9 cellular contexts compared by ENCODE assay signal in genomic region chr10:132939957-132940790, GRCh38. TPM values are rescaled to one million over a fixed set of nuclear protein-coding genes. Genes with fewer than 3 reads are reported as not detected.
DNase-seq lines count a peak whose midpoint lies in the region; ATAC-seq, FAIRE-seq and TF ChIP-seq lines count a peak whose summit lies in the region.
"Had no signal": no experiment of that assay in that cellular context is flagged by ENCODE, and none has a peak within 500 bp of the region (broad histone marks: within the 10 kb centered on the region; RNA-seq: fewer than 3 reads in every experiment).

No MANE protein-coding gene starts in this region.

- no peak for TF ChIP-seq POLR2A in prostate gland (IDR thresholded peaks at IDR 0.05)

- intact Hi-C loops in prostate gland (cut with DNase I), result no loop called here

- peak overlapping the region; percentile 52 for H3K27ac Mint-ChIP-seq in activated CD4-positive, alpha-beta memory T cell treated with anti-CD3 and anti-CD28 coated beads, Interleukin-2, amount 10 ng/mL, durations not matched to agents 7 days and 5 days

- DNase-seq in AG04450 (ENCODE audit: low read depth, low spot score) (peak; percentile 11), GM10248 (ENCODE audit: extremely low spot score) (peak; percentile 68), HTR-8/SVneo (ENCODE audit: insufficient read length, low spot score) (peak; percentile 19), foreskin keratinocyte (no peak), prostate gland (ENCODE audit: low spot score) (no peak)
- peak; percentile 55 for DNase-seq in activated CD4-positive, alpha-beta memory T cell treated with anti-CD3 and anti-CD28 coated beads, Interleukin-2, amount 10 ng/mL, durations not matched to agents 7 days and 5 days

- H3K9me3 ChIP-seq in AG04450 (ENCODE audit: control insufficient read depth, insufficient read depth, low read length), result no peaks in the 10 kb centered on the region
- no peaks in the 10 kb centered on the region for H3K9me3 ChIP-seq in prostate gland

- no peak overlapping the region for H3K4me3 Mint-ChIP-seq in activated CD4-positive, alpha-beta memory T cell treated with anti-CD3 and anti-CD28 coated beads, Interleukin-2, amount 10 ng/mL, durations not matched to agents 7 days and 5 days

- POLR2A ChIA-PET in AG04450 (lab: Yijun Ruan, JAX) (no interaction called here), GM10248 (lab: Yijun Ruan, JAX) (no interaction called here)
- POLR2A ChIA-PET in activated CD4-positive, alpha-beta memory T cell treated with anti-CD3 and anti-CD28 coated beads, Interleukin-2, amount 10 ng/mL, durations not matched to agents 7 days and 5 days (lab: Charles Lee), result no interaction called here

- H3K27ac ChIP-seq in AG04450 (ENCODE audit: low read depth, low read length) (no peak overlapping the region), foreskin keratinocyte (no peak overlapping the region), prostate gland (no peak overlapping the region)

- peak; percentile 33 for ATAC-seq in foreskin keratinocyte
- ATAC-seq in HG02588 (IDR thresholded peaks at IDR 0.05; ENCODE audit: unreplicated experiment), result no peak
- no peak for ATAC-seq in HG03521 (IDR thresholded peaks at IDR 0.05; ENCODE audit: unreplicated experiment)

- H3K4me1 ChIP-seq in foreskin keratinocyte (no peaks in the 10 kb centered on the region), prostate gland (replicated peaks) (no peaks in the 10 kb centered on the region)

- CTCF ChIA-PET in AG04450 (lab: Charles Lee) (interaction anchor here (0.6 to 2.1 kb wide), 10 partner anchors 9 to 389 kb away, joined by 3 to 10 read pairs (median 3); no protein-coding TSS in a partner anchor), GM10248 (lab: Yijun Ruan, JAX) (interaction anchor here (1.1 kb wide), 1 partner anchor 9 kb away, joined by 4 read pairs; no protein-coding TSS in a partner anchor)
- CTCF ChIA-PET in activated CD4-positive, alpha-beta memory T cell treated with anti-CD3 and anti-CD28 coated beads, Interleukin-2, amount 10 ng/mL, durations not matched to agents 7 days and 5 days (lab: Charles Lee), result interaction anchor here (1.1 kb wide), 1 partner anchor 10 kb away, joined by 3 read pairs; no protein-coding TSS in a partner anchor

- H3K9me3 Mint-ChIP-seq in activated CD4-positive, alpha-beta memory T cell treated with anti-CD3 and anti-CD28 coated beads, Interleukin-2, amount 10 ng/mL, durations not matched to agents 7 days and 5 days, result no peaks in the 10 kb centered on the region

- H3K4me1 Mint-ChIP-seq in activated CD4-positive, alpha-beta memory T cell treated with anti-CD3 and anti-CD28 coated beads, Interleukin-2, amount 10 ng/mL, durations not matched to agents 7 days and 5 days, result peaks cover 4% of the 10 kb centered on the region

- no peaks in the 10 kb centered on the region for H3K36me3 Mint-ChIP-seq in activated CD4-positive, alpha-beta memory T cell treated with anti-CD3 and anti-CD28 coated beads, Interleukin-2, amount 10 ng/mL, durations not matched to agents 7 days and 5 days (ENCODE audit: low read depth)

- 74% methylated on average over 24 of the region's 24 CpGs for WGBS in prostate gland

- no peaks in the 10 kb centered on the region for H3K36me3 ChIP-seq in prostate gland

- no peaks in the 10 kb centered on the region for H3K27me3 ChIP-seq in AG04450 (ENCODE audit: control insufficient read depth, insufficient read depth, low read length)
- peaks cover 6% of the 10 kb centered on the region for H3K27me3 ChIP-seq in foreskin keratinocyte
- no peaks in the 10 kb centered on the region for H3K27me3 ChIP-seq in prostate gland (replicated peaks; ENCODE audit: insufficient read depth)

- no peak for FAIRE-seq in HTR-8/SVneo (lab: Jason Lieb, UNC)
- FAIRE-seq: islet of Langerhans had no signal

- H3K27me3 Mint-ChIP-seq in activated CD4-positive, alpha-beta memory T cell treated with anti-CD3 and anti-CD28 coated beads, Interleukin-2, amount 10 ng/mL, durations not matched to agents 7 days and 5 days, result peaks cover 34% of the 10 kb centered on the region

- TF ChIP-seq CTCF in AG04450 (IDR thresholded peaks at IDR 0.05; ENCODE audit: low read depth, low read length) (peak; percentile 87), GM10248 (IDR thresholded peaks at IDR 0.05; ENCODE audit: control extremely low read depth, extremely low read depth, low read depth, missing control alignments) (peak; percentile 97), foreskin keratinocyte (conservative IDR thresholded peaks at IDR 0.05) (peak; percentile 75), prostate gland (IDR thresholded peaks at IDR 0.05) (peak in 3 of 4 experiments; percentile 42 to 58 (median 48))

- H3K4me3 ChIP-seq in AG04450 (ENCODE audit: low read depth, low read length) (no peak overlapping the region), prostate gland (no peak overlapping the region)

RNA-seq across cellular contexts. Expression of gene CFAP46, which starts 2.2 kb away (rescaled TPM):
- 1.7 and 2.7 TPM in 2 replicates for polyA plus RNA-seq in AG04450 (2011; rRNA removed)
- 0.83 and 1.6 TPM in 2 replicates for polyA minus RNA-seq in AG04450 (2011; rRNA and poly(A)+ RNA removed)
- not detected for total RNA-seq in activated CD4-positive, alpha-beta memory T cell treated with anti-CD3 and anti-CD28 coated beads, Interleukin-2, amount 10 ng/mL, durations not matched to agents 7 days and 5 days
- total RNA-seq in foreskin keratinocyte, result 1.8 and 2.1 TPM in 2 replicates
- 1.5 and 1.7 TPM in 2 replicates for polyA plus RNA-seq in foreskin keratinocyte
- total RNA-seq in prostate gland, result 1 to 10 TPM; 1.4 to 9.3 TPM

Comparison
In these comparisons a context has a peak if more than half of its experiments do, and no peak if none do; other contexts are left out.
1. DNase-seq: peak in AG04450 (single experiment), GM10248 (single experiment), HTR-8/SVneo (single experiment) and activated CD4-positive, alpha-beta memory T cell treated with anti-CD3 and anti-CD28 coated beads, Interleukin-2, amount 10 ng/mL, durations not matched to agents 7 days and 5 days (single experiment); none in foreskin keratinocyte (0 of 2) and prostate gland (single experiment).
2. Peak in every context shown above with its lines, with median percentiles within 50 percentile points of each other: CTCF ChIP-seq.